22 cellular contexts compared by ENCODE assay signal in the genomic region with DNA sequence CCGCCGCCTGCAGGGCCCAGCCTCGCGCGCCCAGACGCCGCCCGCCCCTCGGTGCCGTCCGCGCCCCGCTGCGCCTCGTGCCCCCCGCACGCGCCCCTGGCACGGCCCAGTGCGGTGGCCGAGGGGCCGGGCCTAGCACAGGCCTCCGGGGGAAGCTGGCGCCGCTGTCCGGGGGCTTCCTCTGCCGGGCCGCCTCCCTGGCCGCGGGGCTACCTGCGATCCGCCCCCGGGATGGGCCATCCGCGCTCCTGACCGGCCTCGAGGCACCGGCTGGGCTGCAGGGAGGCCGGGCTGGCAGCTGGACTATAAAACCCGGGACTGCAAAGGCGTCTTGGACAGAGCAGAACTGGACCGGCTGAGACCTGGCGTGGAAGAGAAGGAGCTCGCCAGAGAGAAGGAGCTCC. TPM values are rescaled to one million over a fixed set of nuclear protein-coding genes. Genes with fewer than 3 reads are reported as not detected.
"Had no signal": no experiment of that assay in that cellular context is flagged by ENCODE, and none has a peak within 500 bp of the region (broad histone marks: within the 10 kb centered on the region; RNA-seq: fewer than 3 reads in every experiment).

No MANE protein-coding gene starts in this region.

- H3K4me3 Mint-ChIP-seq: activated CD4-positive, alpha-beta T cell treated with anti-CD3 and anti-CD28 coated beads for 36 hours; activated CD8-positive, alpha-beta T cell treated with anti-CD3 and anti-CD28 coated beads for 36 hours; activated naive CD4-positive, alpha-beta T cell treated with anti-CD3 and anti-CD28 coated beads, Interleukin-2, amount 50 U/mL, for 24 hours; activated T-cell treated with anti-CD3 and anti-CD28 coated beads, Interleukin-2, amount 50 U/mL, for 72 hours had no signal

- H3K4me3 ChIP-seq: Peyer's patch, SJCRH30 had no signal

- FAIRE-seq: bronchial epithelial cell had no signal

- H3K27me3 ChIP-seq: SJCRH30 had no signal

- H3K4me1 ChIP-seq: SJCRH30 had no signal

- H3K36me3 ChIP-seq: Peyer's patch, SJCRH30 had no signal

- H3K9me3 ChIP-seq: Peyer's patch, SJCRH30, SK-N-SH had no signal

- H3K9ac ChIP-seq: SK-N-SH had no signal

- DNase-seq: activated CD4-positive, alpha-beta T cell treated with anti-CD3 and anti-CD28 coated beads for 36 hours; activated CD8-positive, alpha-beta memory T cell treated with anti-CD3 and anti-CD28 coated beads, Interleukin-2, amount 50 U/mL, for 4 hours; activated CD8-positive, alpha-beta T cell treated with anti-CD3 and anti-CD28 coated beads for 36 hours; activated naive CD4-positive, alpha-beta T cell; activated T-cell treated with anti-CD3 and anti-CD28 coated beads, Interleukin-2, amount 50 U/mL, for 72 hours; aorta; MM.1S; NCI-H1105 treated with DMSO at 0.1 percent for 48 hours; NCI-H1436 treated with DMSO at 0.1 percent for 48 hours; NCI-H187; NCI-H2081; NCI-H524; Peyer's patch; Right ventricle myocardium superior; SJCRH30; SK-N-SH; T-helper 1 cell had no signal

- H3K27ac Mint-ChIP-seq: activated CD4-positive, alpha-beta T cell treated with anti-CD3 and anti-CD28 coated beads for 36 hours; activated CD8-positive, alpha-beta T cell treated with anti-CD3 and anti-CD28 coated beads for 36 hours; activated naive CD4-positive, alpha-beta T cell treated with anti-CD3 and anti-CD28 coated beads, Interleukin-2, amount 50 U/mL, for 24 hours; activated T-cell treated with anti-CD3 and anti-CD28 coated beads, Interleukin-2, amount 50 U/mL, for 72 hours had no signal

- H3K27ac ChIP-seq: Peyer's patch, RWPE1, SJCRH30, VCaP had no signal

- H3K36me3 Mint-ChIP-seq: activated naive CD4-positive, alpha-beta T cell treated with anti-CD3 and anti-CD28 coated beads, Interleukin-2, amount 50 U/mL, for 24 hours had no signal

- ATAC-seq: activated CD4-positive, alpha-beta T cell treated with anti-CD3 and anti-CD28 coated beads for 36 hours; activated CD8-positive, alpha-beta T cell treated with anti-CD3 and anti-CD28 coated beads for 36 hours; activated T-cell treated with anti-CD3 and anti-CD28 coated beads, Interleukin-2, amount 50 U/mL, for 72 hours had no signal

- H3K4me2 ChIP-seq: SK-N-SH had no signal

- H3K9me3 Mint-ChIP-seq: activated CD8-positive, alpha-beta T cell treated with anti-CD3 and anti-CD28 coated beads for 36 hours; activated naive CD4-positive, alpha-beta T cell treated with anti-CD3 and anti-CD28 coated beads, Interleukin-2, amount 50 U/mL, for 24 hours; activated T-cell treated with anti-CD3 and anti-CD28 coated beads, Interleukin-2, amount 50 U/mL, for 72 hours had no signal

RNA-seq across cellular contexts. Expression of a gene that starts 0.8 kb away (rescaled TPM):
- total RNA-seq: activated CD4-positive, alpha-beta T cell treated with anti-CD3 and anti-CD28 coated beads for 36 hours; activated CD8-positive, alpha-beta T cell treated with anti-CD3 and anti-CD28 coated beads for 36 hours; activated T-cell treated with anti-CD3 and anti-CD28 coated beads, Interleukin-2, amount 50 U/mL, for 72 hours; aorta; bronchial epithelial cell; Peyer's patch; Right ventricle myocardium superior; SJCRH30; T-helper 2 cell treated with Interferon-gamma antibody and Interleukin-4, amounts not matched to agents 100 ng/mL and 5 ng/mL, for 36 hours had no signal
- polyA plus RNA-seq: aorta, SK-N-SH had no signal

RNA-seq across cellular contexts. Expression of a gene that starts 8.4 kb away (rescaled TPM):
- total RNA-seq: activated CD4-positive, alpha-beta T cell treated with anti-CD3 and anti-CD28 coated beads for 36 hours; activated CD8-positive, alpha-beta T cell treated with anti-CD3 and anti-CD28 coated beads for 36 hours; bronchial epithelial cell; SJCRH30 had no signal
- polyA plus RNA-seq: SK-N-SH had no signal
